1 cellular context compared by ENCODE assay signal in the genomic region with DNA sequence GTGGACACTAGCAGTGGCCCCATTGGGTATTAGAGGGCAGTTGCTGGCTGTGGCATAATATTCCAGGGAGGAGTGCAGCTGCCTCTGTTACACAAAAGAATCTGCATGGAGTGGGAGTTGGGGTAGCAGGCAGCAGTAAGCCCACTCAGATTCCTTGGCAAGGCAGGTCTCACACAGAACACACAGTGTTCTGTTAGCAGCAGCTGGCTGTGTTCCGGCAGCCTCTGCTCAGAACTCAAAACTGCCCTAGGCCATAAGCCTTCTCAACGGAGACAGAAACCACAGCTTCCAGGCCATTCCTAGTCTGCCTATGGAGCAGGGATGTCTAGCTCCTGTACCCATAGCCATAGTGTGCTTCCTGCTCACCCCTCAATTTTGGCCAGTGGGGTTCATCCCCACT.
TF ChIP-seq lines count a peak whose summit lies in the region.

No MANE protein-coding gene starts in this region.

TF ChIP-seq in GM23338, 12 proteins besides CTCF, POLR2A, EP300 and RAD21 (continued from another document):
- TF ChIP-seq, protein P1, sequence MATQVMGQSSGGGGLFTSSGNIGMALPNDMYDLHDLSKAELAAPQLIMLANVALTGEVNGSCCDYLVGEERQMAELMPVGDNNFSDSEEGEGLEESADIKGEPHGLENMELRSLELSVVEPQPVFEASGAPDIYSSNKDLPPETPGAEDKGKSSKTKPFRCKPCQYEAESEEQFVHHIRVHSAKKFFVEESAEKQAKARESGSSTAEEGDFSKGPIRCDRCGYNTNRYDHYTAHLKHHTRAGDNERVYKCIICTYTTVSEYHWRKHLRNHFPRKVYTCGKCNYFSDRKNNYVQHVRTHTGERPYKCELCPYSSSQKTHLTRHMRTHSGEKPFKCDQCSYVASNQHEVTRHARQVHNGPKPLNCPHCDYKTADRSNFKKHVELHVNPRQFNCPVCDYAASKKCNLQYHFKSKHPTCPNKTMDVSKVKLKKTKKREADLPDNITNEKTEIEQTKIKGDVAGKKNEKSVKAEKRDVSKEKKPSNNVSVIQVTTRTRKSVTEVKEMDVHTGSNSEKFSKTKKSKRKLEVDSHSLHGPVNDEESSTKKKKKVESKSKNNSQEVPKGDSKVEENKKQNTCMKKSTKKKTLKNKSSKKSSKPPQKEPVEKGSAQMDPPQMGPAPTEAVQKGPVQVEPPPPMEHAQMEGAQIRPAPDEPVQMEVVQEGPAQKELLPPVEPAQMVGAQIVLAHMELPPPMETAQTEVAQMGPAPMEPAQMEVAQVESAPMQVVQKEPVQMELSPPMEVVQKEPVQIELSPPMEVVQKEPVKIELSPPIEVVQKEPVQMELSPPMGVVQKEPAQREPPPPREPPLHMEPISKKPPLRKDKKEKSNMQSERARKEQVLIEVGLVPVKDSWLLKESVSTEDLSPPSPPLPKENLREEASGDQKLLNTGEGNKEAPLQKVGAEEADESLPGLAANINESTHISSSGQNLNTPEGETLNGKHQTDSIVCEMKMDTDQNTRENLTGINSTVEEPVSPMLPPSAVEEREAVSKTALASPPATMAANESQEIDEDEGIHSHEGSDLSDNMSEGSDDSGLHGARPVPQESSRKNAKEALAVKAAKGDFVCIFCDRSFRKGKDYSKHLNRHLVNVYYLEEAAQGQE (IDR thresholded peaks at IDR 0.05; ENCODE audit: unreplicated experiment): no peak
- TF ChIP-seq CREB1 (CRISPR knock-in tag; IDR thresholded peaks at IDR 0.05; ENCODE audit: low read depth) (no peak), EZH2phosphoT487 (IDR thresholded peaks at IDR 0.05; ENCODE audit: unreplicated experiment) (no peak), POLR2AphosphoS5 (IDR thresholded peaks at IDR 0.05; ENCODE audit: low read depth) (no peak), ZNF331 (CRISPR knock-in tag; IDR thresholded peaks at IDR 0.05; ENCODE audit: low read depth) (no peak), STAT1 (IDR thresholded peaks at IDR 0.05; ENCODE audit: unreplicated experiment) (no peak), ZNF114 (CRISPR knock-in tag; IDR thresholded peaks at IDR 0.05) (no peak)
- TF ChIP-seq, protein P2, sequence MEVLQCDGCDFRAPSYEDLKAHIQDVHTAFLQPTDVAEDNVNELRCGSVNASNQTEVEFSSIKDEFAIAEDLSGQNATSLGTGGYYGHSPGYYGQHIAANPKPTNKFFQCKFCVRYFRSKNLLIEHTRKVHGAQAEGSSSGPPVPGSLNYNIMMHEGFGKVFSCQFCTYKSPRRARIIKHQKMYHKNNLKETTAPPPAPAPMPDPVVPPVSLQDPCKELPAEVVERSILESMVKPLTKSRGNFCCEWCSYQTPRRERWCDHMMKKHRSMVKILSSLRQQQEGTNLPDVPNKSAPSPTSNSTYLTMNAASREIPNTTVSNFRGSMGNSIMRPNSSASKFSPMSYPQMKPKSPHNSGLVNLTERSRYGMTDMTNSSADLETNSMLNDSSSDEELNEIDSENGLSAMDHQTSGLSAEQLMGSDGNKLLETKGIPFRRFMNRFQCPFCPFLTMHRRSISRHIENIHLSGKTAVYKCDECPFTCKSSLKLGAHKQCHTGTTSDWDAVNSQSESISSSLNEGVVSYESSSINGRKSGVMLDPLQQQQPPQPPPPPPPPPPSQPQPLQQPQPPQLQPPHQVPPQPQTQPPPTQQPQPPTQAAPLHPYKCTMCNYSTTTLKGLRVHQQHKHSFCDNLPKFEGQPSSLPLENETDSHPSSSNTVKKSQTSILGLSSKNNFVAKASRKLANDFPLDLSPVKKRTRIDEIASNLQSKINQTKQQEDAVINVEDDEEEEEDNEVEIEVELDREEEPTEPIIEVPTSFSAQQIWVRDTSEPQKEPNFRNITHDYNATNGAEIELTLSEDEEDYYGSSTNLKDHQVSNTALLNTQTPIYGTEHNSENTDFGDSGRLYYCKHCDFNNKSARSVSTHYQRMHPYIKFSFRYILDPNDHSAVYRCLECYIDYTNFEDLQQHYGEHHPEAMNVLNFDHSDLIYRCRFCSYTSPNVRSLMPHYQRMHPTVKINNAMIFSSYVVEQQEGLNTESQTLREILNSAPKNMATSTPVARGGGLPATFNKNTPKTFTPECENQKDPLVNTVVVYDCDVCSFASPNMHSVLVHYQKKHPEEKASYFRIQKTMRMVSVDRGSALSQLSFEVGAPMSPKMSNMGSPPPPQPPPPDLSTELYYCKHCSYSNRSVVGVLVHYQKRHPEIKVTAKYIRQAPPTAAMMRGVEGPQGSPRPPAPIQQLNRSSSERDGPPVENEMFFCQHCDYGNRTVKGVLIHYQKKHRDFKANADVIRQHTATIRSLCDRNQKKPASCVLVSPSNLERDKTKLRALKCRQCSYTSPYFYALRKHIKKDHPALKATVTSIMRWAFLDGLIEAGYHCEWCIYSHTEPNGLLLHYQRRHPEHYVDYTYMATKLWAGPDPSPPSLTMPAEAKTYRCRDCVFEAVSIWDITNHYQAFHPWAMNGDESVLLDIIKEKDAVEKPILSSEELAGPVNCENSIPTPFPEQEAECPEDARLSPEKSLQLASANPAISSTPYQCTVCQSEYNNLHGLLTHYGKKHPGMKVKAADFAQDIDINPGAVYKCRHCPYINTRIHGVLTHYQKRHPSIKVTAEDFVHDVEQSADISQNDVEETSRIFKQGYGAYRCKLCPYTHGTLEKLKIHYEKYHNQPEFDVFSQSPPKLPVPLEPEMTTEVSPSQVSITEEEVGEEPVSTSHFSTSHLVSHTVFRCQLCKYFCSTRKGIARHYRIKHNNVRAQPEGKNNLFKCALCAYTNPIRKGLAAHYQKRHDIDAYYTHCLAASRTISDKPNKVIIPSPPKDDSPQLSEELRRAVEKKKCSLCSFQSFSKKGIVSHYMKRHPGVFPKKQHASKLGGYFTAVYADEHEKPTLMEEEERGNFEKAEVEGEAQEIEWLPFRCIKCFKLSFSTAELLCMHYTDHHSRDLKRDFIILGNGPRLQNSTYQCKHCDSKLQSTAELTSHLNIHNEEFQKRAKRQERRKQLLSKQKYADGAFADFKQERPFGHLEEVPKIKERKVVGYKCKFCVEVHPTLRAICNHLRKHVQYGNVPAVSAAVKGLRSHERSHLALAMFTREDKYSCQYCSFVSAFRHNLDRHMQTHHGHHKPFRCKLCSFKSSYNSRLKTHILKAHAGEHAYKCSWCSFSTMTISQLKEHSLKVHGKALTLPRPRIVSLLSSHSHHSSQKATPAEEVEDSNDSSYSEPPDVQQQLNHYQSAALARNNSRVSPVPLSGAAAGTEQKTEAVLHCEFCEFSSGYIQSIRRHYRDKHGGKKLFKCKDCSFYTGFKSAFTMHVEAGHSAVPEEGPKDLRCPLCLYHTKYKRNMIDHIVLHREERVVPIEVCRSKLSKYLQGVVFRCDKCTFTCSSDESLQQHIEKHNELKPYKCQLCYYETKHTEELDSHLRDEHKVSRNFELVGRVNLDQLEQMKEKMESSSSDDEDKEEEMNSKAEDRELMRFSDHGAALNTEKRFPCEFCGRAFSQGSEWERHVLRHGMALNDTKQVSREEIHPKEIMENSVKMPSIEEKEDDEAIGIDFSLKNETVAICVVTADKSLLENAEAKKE (CRISPR knock-in tag; IDR thresholded peaks at IDR 0.05): no peak
- TF ChIP-seq, protein P3, sequence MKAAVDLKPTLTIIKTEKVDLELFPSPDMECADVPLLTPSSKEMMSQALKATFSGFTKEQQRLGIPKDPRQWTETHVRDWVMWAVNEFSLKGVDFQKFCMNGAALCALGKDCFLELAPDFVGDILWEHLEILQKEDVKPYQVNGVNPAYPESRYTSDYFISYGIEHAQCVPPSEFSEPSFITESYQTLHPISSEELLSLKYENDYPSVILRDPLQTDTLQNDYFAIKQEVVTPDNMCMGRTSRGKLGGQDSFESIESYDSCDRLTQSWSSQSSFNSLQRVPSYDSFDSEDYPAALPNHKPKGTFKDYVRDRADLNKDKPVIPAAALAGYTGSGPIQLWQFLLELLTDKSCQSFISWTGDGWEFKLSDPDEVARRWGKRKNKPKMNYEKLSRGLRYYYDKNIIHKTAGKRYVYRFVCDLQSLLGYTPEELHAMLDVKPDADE (IDR thresholded peaks at IDR 0.05): no peak
TF ChIP-seq in GM23338: peak in this region for 0.
